ENCODE assay signal across 19 cellular contexts in genomic region chr5:86909461-86909881, GRCh38.
DNase-seq lines count a peak whose midpoint lies in the region; FAIRE-seq and TF ChIP-seq lines count a peak whose summit lies in the region.
"Had no signal": no experiment of that assay in that cellular context is flagged by ENCODE, and none has a peak within 500 bp of the region (broad histone marks: within the 10 kb centered on the region; RNA-seq: fewer than 3 reads in every experiment).

No MANE protein-coding gene starts in this region.

- no peaks in the 10 kb centered on the region for H3K9me3 ChIP-seq in transverse colon
- H3K9me3 ChIP-seq in prostate gland, result no peaks in the 10 kb centered on the region
- no peaks in the 10 kb centered on the region for H3K9me3 ChIP-seq in left ventricle myocardium inferior (replicated peaks)

- H3K4me3 ChIP-seq in foreskin fibroblast (ENCODE audit: low read depth in 1 of 2, low read length in 2 of 2) (no peak overlapping the region), transverse colon (no peak overlapping the region), prostate gland (no peak overlapping the region), left ventricle myocardium inferior (no peak overlapping the region)
- H3K4me3 ChIP-seq: cardiac muscle cell had no signal

- TF ChIP-seq EP300 in transverse colon (IDR thresholded peaks at IDR 0.05; ENCODE audit: low read depth), result no peak

- H3K36me3 ChIP-seq in transverse colon (no peaks in the 10 kb centered on the region), prostate gland (no peaks in the 10 kb centered on the region), left ventricle myocardium inferior (no peaks in the 10 kb centered on the region)
- H3K36me3 ChIP-seq: cardiac muscle cell had no signal

- DNase-seq in NCI-H345 (lab: John Stamatoyannopoulos, UW) (peak; percentile 18), NCI-H345 treated with DMSO at 0.1 percent for 48 hours (lab: John Stamatoyannopoulos, UW; ENCODE audit: unreplicated experiment) (no peak), RPMI7951 (ENCODE audit: low read depth) (peak; percentile 58), foreskin fibroblast (peak; percentile 50 to 63), transverse colon (no peak), prostate gland (ENCODE audit: low spot score) (no peak), frontal cortex (ENCODE audit: low spot score in 2 of 2) (no peak), left ventricle myocardium inferior (no peak)
- DNase-seq: ACHN; activated CD4-positive, alpha-beta memory T cell treated with anti-CD3 and anti-CD28 coated beads, Interleukin-2, amount 10 ng/mL, durations not matched to agents 7 days and 5 days; activated gamma-delta T cell treated with Interleukin-2 at 50 U/mL for 16 hours; DMS53; KG1; NCI-H146; NCI-H82; Right ventricle myocardium superior; small intestine had no signal

- no peak for FAIRE-seq in frontal cortex (lab: Jason Lieb, UNC)
- FAIRE-seq: GM12891, small intestine had no signal

- 18 to 23% methylated on average over 3 of the region's 3 CpGs for WGBS in transverse colon (ENCODE audit: low coverage in 1 of 2), 2 donors
- 13% methylated on average over 3 of the region's 3 CpGs for WGBS in prostate gland

- H3K27ac ChIP-seq in transverse colon (no peak overlapping the region), prostate gland (no peak overlapping the region), left ventricle myocardium inferior (replicated peaks) (no peak overlapping the region)
- H3K27ac ChIP-seq: cardiac muscle cell had no signal

- no peaks in the 10 kb centered on the region for H3K27me3 ChIP-seq in transverse colon
- no peaks in the 10 kb centered on the region for H3K27me3 ChIP-seq in prostate gland (replicated peaks; ENCODE audit: insufficient read depth)
- H3K27me3 ChIP-seq in left ventricle myocardium inferior (ENCODE audit: low read depth), result no peaks in the 10 kb centered on the region
- H3K27me3 ChIP-seq: cardiac muscle cell had no signal

- TF ChIP-seq CTCF in foreskin fibroblast (IDR thresholded peaks at IDR 0.05; ENCODE audit: low read depth, low read length) (no peak), transverse colon (IDR thresholded peaks at IDR 0.05) (no peak), prostate gland (IDR thresholded peaks at IDR 0.05) (no peak), left ventricle myocardium inferior (IDR thresholded peaks at IDR 0.05; ENCODE audit: borderline replicate concordance) (no peak)

- TF ChIP-seq POLR2A in transverse colon (IDR thresholded peaks at IDR 0.05) (no peak), prostate gland (IDR thresholded peaks at IDR 0.05) (no peak)

- in situ Hi-C loops in transverse colon (cut with MboI; ENCODE audit: low pct_ligation_motif_present in 1 of 4, low pct_unique_long_range_greater_than_20kb in 1 of 4, low sequenced_read_pairs in 3 of 4), result no loop called here

- intact Hi-C loops in transverse colon (cut with DNase I; ENCODE audit: low total_unique reads) (no loop called here), prostate gland (cut with DNase I) (no loop called here), left ventricle myocardium inferior (cut with micrococcal nuclease) (no loop called here)

- H3K4me1 ChIP-seq in transverse colon (no peaks in the 10 kb centered on the region), prostate gland (replicated peaks) (no peaks in the 10 kb centered on the region), left ventricle myocardium inferior (peaks cover 11% of the 10 kb centered on the region)

Comparison
In these comparisons a context has a peak if more than half of its experiments do, and no peak if none do; other contexts are left out.
1. DNase-seq: peak in NCI-H345 (single experiment), RPMI7951 (single experiment) and foreskin fibroblast (2 of 2); none in NCI-H345 treated with DMSO at 0.1 percent for 48 hours (single experiment), transverse colon (single experiment), prostate gland (single experiment), frontal cortex (0 of 2) and left ventricle myocardium inferior (single experiment).